In the genomic region with DNA sequence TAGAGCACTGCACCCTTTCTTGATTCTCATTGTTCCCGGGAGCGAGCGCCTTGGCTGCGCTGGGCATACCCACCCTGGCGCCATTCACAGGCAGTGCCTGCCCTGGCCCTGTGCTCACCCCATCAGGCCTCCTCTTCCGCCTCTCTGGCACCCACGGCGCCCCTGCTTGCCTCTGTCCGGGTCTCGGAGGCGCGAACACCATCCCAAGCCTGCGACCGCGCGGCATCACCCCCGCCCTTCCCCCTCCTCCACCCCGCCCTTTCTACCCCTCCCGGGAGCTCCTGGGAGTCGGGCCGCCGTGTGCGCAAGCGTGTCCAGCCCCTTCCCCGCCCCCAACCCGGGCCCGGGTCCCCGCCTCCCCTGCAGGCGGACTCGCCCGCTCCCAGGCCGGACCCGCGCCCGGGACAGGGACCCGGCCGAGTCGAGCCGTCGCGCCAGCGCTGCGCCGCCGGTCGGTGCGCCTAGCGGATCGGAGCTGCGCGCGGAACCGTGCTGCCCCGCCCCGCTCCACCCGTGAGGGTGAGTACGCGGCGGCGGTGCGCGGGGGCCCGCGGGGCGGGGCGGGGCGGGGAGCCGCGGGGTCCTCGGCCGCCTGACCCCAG, we compare ENCODE assay signal across 1 cellular context.
TF ChIP-seq lines count a peak whose summit lies in the region.

A gene with protein sequence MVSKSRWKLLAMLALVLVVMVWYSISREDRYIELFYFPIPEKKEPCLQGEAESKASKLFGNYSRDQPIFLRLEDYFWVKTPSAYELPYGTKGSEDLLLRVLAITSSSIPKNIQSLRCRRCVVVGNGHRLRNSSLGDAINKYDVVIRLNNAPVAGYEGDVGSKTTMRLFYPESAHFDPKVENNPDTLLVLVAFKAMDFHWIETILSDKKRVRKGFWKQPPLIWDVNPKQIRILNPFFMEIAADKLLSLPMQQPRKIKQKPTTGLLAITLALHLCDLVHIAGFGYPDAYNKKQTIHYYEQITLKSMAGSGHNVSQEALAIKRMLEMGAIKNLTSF (plus strand): TSS at position 363 of the 602 bp plus-strand sequence. CDS start 50,470 bp downstream, outside the sequence.

TF ChIP-seq in HepG2, 621 proteins besides CTCF, POLR2A, EP300 and RAD21 (continued from another document and continues in another):
- TF ChIP-seq, protein P1, sequence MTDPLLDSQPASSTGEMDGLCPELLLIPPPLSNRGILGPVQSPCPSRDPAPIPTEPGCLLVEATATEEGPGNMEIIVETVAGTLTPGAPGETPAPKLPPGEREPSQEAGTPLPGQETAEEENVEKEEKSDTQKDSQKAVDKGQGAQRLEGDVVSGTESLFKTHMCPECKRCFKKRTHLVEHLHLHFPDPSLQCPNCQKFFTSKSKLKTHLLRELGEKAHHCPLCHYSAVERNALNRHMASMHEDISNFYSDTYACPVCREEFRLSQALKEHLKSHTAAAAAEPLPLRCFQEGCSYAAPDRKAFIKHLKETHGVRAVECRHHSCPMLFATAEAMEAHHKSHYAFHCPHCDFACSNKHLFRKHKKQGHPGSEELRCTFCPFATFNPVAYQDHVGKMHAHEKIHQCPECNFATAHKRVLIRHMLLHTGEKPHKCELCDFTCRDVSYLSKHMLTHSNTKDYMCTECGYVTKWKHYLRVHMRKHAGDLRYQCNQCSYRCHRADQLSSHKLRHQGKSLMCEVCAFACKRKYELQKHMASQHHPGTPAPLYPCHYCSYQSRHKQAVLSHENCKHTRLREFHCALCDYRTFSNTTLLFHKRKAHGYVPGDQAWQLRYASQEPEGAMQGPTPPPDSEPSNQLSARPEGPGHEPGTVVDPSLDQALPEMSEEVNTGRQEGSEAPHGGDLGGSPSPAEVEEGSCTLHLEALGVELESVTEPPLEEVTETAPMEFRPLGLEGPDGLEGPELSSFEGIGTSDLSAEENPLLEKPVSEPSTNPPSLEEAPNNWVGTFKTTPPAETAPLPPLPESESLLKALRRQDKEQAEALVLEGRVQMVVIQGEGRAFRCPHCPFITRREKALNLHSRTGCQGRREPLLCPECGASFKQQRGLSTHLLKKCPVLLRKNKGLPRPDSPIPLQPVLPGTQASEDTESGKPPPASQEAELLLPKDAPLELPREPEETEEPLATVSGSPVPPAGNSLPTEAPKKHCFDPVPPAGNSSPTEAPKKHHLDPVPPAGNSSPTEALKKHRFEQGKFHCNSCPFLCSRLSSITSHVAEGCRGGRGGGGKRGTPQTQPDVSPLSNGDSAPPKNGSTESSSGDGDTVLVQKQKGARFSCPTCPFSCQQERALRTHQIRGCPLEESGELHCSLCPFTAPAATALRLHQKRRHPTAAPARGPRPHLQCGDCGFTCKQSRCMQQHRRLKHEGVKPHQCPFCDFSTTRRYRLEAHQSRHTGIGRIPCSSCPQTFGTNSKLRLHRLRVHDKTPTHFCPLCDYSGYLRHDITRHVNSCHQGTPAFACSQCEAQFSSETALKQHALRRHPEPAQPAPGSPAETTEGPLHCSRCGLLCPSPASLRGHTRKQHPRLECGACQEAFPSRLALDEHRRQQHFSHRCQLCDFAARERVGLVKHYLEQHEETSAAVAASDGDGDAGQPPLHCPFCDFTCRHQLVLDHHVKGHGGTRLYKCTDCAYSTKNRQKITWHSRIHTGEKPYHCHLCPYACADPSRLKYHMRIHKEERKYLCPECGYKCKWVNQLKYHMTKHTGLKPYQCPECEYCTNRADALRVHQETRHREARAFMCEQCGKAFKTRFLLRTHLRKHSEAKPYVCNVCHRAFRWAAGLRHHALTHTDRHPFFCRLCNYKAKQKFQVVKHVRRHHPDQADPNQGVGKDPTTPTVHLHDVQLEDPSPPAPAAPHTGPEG (CRISPR knock-in tag; IDR thresholded peaks at IDR 0.05): 0 out of 2 replicates have a peak, but pooled peaks have one; percentile 33
- TF ChIP-seq ZNF335 (CRISPR knock-in tag; IDR thresholded peaks at IDR 0.05): no peak
- no peak for TF ChIP-seq SCMH1 (CRISPR knock-in tag; IDR thresholded peaks at IDR 0.05; ENCODE audit: borderline replicate concordance)
- no peak for TF ChIP-seq ZNF550 (CRISPR knock-in tag; IDR thresholded peaks at IDR 0.05; ENCODE audit: borderline replicate concordance)
- TF ChIP-seq MYC (CRISPR knock-in tag; IDR thresholded peaks at IDR 0.05; ENCODE audit: borderline replicate concordance): 0 out of 2 replicates have a peak, but pooled peaks have one; percentile 13
- TF ChIP-seq ZFX (CRISPR knock-in tag; IDR thresholded peaks at IDR 0.05; ENCODE audit: low read depth): peak; percentile 69
- TF ChIP-seq ZNF598 (CRISPR knock-in tag; IDR thresholded peaks at IDR 0.05; ENCODE audit: borderline replicate concordance): no peak
- peak; percentile 12 for TF ChIP-seq TEAD3 (CRISPR knock-in tag; optimal IDR thresholded peaks at IDR 0.05; ENCODE audit: borderline replicate concordance)
- no peak for TF ChIP-seq ZNF329 (CRISPR knock-in tag; IDR thresholded peaks at IDR 0.05; ENCODE audit: low read depth)
- no peak for TF ChIP-seq ZNF30 (CRISPR knock-in tag; IDR thresholded peaks at IDR 0.05)
- TF ChIP-seq MAFG (CRISPR knock-in tag; IDR thresholded peaks at IDR 0.05): no peak
- TF ChIP-seq ZNF660 (CRISPR knock-in tag; IDR thresholded peaks at IDR 0.05; ENCODE audit: borderline replicate concordance, low read depth): no peak
- no peak for TF ChIP-seq JUN (CRISPR knock-in tag; IDR thresholded peaks at IDR 0.05)
- TF ChIP-seq, protein P2, sequence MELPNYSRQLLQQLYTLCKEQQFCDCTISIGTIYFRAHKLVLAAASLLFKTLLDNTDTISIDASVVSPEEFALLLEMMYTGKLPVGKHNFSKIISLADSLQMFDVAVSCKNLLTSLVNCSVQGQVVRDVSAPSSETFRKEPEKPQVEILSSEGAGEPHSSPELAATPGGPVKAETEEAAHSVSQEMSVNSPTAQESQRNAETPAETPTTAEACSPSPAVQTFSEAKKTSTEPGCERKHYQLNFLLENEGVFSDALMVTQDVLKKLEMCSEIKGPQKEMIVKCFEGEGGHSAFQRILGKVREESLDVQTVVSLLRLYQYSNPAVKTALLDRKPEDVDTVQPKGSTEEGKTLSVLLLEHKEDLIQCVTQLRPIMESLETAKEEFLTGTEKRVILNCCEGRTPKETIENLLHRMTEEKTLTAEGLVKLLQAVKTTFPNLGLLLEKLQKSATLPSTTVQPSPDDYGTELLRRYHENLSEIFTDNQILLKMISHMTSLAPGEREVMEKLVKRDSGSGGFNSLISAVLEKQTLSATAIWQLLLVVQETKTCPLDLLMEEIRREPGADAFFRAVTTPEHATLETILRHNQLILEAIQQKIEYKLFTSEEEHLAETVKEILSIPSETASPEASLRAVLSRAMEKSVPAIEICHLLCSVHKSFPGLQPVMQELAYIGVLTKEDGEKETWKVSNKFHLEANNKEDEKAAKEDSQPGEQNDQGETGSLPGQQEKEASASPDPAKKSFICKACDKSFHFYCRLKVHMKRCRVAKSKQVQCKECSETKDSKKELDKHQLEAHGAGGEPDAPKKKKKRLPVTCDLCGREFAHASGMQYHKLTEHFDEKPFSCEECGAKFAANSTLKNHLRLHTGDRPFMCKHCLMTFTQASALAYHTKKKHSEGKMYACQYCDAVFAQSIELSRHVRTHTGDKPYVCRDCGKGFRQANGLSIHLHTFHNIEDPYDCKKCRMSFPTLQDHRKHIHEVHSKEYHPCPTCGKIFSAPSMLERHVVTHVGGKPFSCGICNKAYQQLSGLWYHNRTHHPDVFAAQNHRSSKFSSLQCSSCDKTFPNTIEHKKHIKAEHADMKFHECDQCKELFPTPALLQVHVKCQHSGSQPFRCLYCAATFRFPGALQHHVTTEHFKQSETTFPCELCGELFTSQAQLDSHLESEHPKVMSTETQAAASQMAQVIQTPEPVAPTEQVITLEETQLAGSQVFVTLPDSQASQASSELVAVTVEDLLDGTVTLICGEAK (IDR thresholded peaks at IDR 0.05): no peak
- TF ChIP-seq, protein P2 (CRISPR knock-in tag; IDR thresholded peaks at IDR 0.05): no peak
- TF ChIP-seq TAF1 (CRISPR knock-in tag; IDR thresholded peaks at IDR 0.05): peak; percentile 70; the same call in 1 of the 2 replicates
- TF ChIP-seq, protein P3, sequence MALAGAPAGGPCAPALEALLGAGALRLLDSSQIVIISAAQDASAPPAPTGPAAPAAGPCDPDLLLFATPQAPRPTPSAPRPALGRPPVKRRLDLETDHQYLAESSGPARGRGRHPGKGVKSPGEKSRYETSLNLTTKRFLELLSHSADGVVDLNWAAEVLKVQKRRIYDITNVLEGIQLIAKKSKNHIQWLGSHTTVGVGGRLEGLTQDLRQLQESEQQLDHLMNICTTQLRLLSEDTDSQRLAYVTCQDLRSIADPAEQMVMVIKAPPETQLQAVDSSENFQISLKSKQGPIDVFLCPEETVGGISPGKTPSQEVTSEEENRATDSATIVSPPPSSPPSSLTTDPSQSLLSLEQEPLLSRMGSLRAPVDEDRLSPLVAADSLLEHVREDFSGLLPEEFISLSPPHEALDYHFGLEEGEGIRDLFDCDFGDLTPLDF (CRISPR knock-in tag; IDR thresholded peaks at IDR 0.05): no peak; the same call in 1 of the 2 replicates
- TF ChIP-seq ONECUT2 (CRISPR knock-in tag; IDR thresholded peaks at IDR 0.05): no peak
- TF ChIP-seq DR1 (CRISPR knock-in tag; IDR thresholded peaks at IDR 0.05): no peak
- no peak for TF ChIP-seq NR2C2 (CRISPR knock-in tag; IDR thresholded peaks at IDR 0.05; ENCODE audit: borderline replicate concordance)
- no peak for TF ChIP-seq RELA (CRISPR knock-in tag; IDR thresholded peaks at IDR 0.05)
- no peak for TF ChIP-seq SUZ12 (IDR thresholded peaks at IDR 0.05; ENCODE audit: low read depth, low read length)
- TF ChIP-seq ZNF234 (CRISPR knock-in tag; conservative IDR thresholded peaks at IDR 0.05): no peak
- TF ChIP-seq, protein P4, sequence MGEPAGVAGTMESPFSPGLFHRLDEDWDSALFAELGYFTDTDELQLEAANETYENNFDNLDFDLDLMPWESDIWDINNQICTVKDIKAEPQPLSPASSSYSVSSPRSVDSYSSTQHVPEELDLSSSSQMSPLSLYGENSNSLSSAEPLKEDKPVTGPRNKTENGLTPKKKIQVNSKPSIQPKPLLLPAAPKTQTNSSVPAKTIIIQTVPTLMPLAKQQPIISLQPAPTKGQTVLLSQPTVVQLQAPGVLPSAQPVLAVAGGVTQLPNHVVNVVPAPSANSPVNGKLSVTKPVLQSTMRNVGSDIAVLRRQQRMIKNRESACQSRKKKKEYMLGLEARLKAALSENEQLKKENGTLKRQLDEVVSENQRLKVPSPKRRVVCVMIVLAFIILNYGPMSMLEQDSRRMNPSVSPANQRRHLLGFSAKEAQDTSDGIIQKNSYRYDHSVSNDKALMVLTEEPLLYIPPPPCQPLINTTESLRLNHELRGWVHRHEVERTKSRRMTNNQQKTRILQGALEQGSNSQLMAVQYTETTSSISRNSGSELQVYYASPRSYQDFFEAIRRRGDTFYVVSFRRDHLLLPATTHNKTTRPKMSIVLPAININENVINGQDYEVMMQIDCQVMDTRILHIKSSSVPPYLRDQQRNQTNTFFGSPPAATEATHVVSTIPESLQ (CRISPR knock-in tag; conservative IDR thresholded peaks at IDR 0.05): no peak
- TF ChIP-seq, protein P5, sequence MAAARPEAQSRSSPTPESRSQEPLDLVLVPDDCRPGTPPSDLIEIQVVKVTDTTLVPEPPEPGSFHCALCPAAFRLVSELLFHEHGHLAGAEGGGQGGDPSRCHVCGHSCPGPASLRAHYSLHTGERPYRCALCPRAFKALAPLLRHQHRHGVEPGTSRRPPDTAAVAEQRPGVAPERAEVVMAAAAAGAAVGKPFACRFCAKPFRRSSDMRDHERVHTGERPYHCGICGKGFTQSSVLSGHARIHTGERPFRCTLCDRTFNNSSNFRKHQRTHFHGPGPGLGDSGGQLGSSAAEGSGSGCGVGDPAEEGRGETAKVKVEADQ (CRISPR knock-in tag; IDR thresholded peaks at IDR 0.05; ENCODE audit: borderline replicate concordance): no peak
- no peak for TF ChIP-seq RARG (CRISPR knock-in tag; IDR thresholded peaks at IDR 0.05; ENCODE audit: low read depth)
